Comparison of ENCODE assay signal across 8 cellular contexts in the genomic region with DNA sequence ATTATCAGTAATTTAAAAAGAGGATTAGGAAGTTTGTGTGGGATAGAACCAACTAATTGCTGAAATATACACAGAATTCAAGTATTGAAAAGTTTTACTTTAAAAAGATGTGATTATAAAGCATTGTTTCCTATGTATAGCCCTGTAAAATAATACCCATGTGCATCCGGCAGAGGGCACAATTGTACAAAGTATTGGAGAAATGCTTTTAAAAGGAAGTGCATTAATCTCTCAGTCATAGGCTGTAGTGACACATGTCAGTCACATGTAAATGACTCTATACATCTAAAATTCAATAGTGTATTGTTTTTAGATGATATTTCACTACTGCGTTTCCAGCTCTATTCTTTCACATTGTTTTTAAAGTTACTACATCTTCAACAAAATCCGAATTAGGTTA. TPM values are rescaled to one million over a fixed set of nuclear protein-coding genes. Genes with fewer than 3 reads are reported as not detected.
DNase-seq lines count a peak whose midpoint lies in the region; ATAC-seq and TF ChIP-seq lines count a peak whose summit lies in the region.

No MANE protein-coding gene starts in this region.

- no peak overlapping the region for H3K14ac ChIP-seq in H9 (ENCODE audit: insufficient read depth, low read length)

- no peak overlapping the region for H2BK120ac ChIP-seq in H9 (ENCODE audit: low read depth, low read length, poor library complexity, severe bottlenecking)

- H3K27ac ChIP-seq in H9 (ENCODE audit: insufficient read length, low read depth, low read length) (no peak overlapping the region), colonic mucosa (no peak overlapping the region)

- H2AK5ac ChIP-seq in H9 (ENCODE audit: insufficient read length, low read length) = no peak overlapping the region

- H3K4me1 Mint-ChIP-seq in H9 = no peaks in the 10 kb centered on the region

- H3K18ac ChIP-seq in H9 (ENCODE audit: insufficient read length, low read depth, low read length) = no peak overlapping the region

- H3K79me2 ChIP-seq in H9 (ENCODE audit: insufficient read depth, low read length) = no peaks in the 10 kb centered on the region

- DNase-seq in ELR (ENCODE audit: low read depth) = peak; percentile 52
- no peak for DNase-seq in H9
- DNase-seq in NCI-H1694 treated with DMSO at 0.1 percent for 48 hours (lab: John Stamatoyannopoulos, UW) = peak; percentile 12
- peak; percentile 69 for DNase-seq in colonic mucosa
- peak; percentile 74 for DNase-seq in midbrain (lab: John Stamatoyannopoulos, UW)
- DNase-seq in superior temporal gyrus (ENCODE audit: extremely low spot score) = peak; percentile 71

- no peaks in the 10 kb centered on the region for H3K79me1 ChIP-seq in H9 (ENCODE audit: insufficient read depth, low read depth, low read length, poor library complexity, severe bottlenecking)

- H3T11ph ChIP-seq in H9 (ENCODE audit: low read length) = no peak overlapping the region

- H2BK15ac ChIP-seq in H9 (ENCODE audit: low read depth, low read length) = no peak overlapping the region

- peaks cover 0 to 2% (median 0%) of the 10 kb centered on the region in 3 experiments; a peak in 1 of 7 replicates for H3K36me3 Mint-ChIP-seq in H9 (ENCODE audit: insufficient read depth in 1 of 3, low read depth in 3 of 3)

- H2BK5ac ChIP-seq in H9 (ENCODE audit: insufficient read length, low read length) = no peak overlapping the region

- no CpG with 5 or more reads among the region's 3 CpGs for WGBS in H9 (ENCODE audit: extremely low coverage, insufficient read length, low lambda C conversion rate)

- H3K4me1 ChIP-seq in H9 (ENCODE audit: insufficient read depth, low read length) (no peaks in the 10 kb centered on the region), colonic mucosa (no peaks in the 10 kb centered on the region)

- no peaks in the 10 kb centered on the region for H3K23me2 ChIP-seq in H9 (ENCODE audit: insufficient read length, low read depth, low read length, poor library complexity, severe bottlenecking)

- H4K5ac ChIP-seq in H9 (ENCODE audit: insufficient read length, low read depth, low read length) = no peak overlapping the region

- peaks cover 2% of the 10 kb centered on the region; the same call in 1 of the 2 replicates for H3K27me3 Mint-ChIP-seq in H9 (ENCODE audit: low read depth)

- no peak overlapping the region for H3K27ac Mint-ChIP-seq in H9

- H4K8ac ChIP-seq in H9 (replicated peaks; ENCODE audit: insufficient read length, low read depth, low read length) = no peak overlapping the region

- no peak overlapping the region for H2BK12ac ChIP-seq in H9 (ENCODE audit: insufficient read length, low read depth, low read length)

- no peaks in the 10 kb centered on the region for H3K36me3 ChIP-seq in colonic mucosa

- H3K4me2 ChIP-seq in H9 (ENCODE audit: insufficient read depth, insufficient read length, low read length) = no peak overlapping the region

- H3K56ac ChIP-seq in H9 (ENCODE audit: insufficient read length, low read depth, low read length) = no peak overlapping the region

- H3K9ac ChIP-seq in H9 (ENCODE audit: extremely low read depth, insufficient read length, low read length) = no peak overlapping the region
- H3K9ac ChIP-seq in colonic mucosa (ENCODE audit: low read depth in 2 of 2, low read length in 2 of 2) = no peak overlapping the region

- H3K23ac ChIP-seq in H9 (ENCODE audit: insufficient read length, low read depth, low read length) = no peak overlapping the region

- H4K91ac ChIP-seq in H9 (ENCODE audit: insufficient read length, low read depth, low read length) = no peak overlapping the region

- H3K4me3 ChIP-seq in colonic mucosa = no peak overlapping the region

- H4K20me1 ChIP-seq in H9 (ENCODE audit: control insufficient read depth, insufficient read depth, insufficient read length) = no peaks in the 10 kb centered on the region

- H2AFZ ChIP-seq in H9 (ENCODE audit: low read length) = no peak overlapping the region

- H2BK20ac ChIP-seq in H9 (ENCODE audit: low read depth, low read length, poor library complexity, severe bottlenecking) = no peak overlapping the region

- peak; percentile 79 to 81 for ATAC-seq in activated CD4-positive, CD25-positive, alpha-beta regulatory T cell treated with anti-CD3 and anti-CD28 coated beads, Interleukin-2, amount 50 U/mL, for 24 hours
- ATAC-seq in GM21619 (IDR thresholded peaks at IDR 0.05; ENCODE audit: unreplicated experiment) = no peak

- H3K9me3 ChIP-seq in H9 (ENCODE audit: control insufficient read depth, low read depth, low read length) (no peaks in the 10 kb centered on the region), colonic mucosa (no peaks in the 10 kb centered on the region)

- intact Hi-C loops in colonic mucosa (cut with DNase I) = loop anchor here (5.0 kb wide), 1 partner anchor 1103 kb away; no protein-coding TSS in a partner anchor

- peaks cover 17 to 27% of the 10 kb centered on the region in 2 experiments for H3K9me3 Mint-ChIP-seq in H9

- H3K4ac ChIP-seq in H9 (ENCODE audit: low read depth, low read length) = no peak overlapping the region

- H3K27me3 ChIP-seq in H9 (ENCODE audit: insufficient read depth, low read length) = no peaks in the 10 kb centered on the region
- no peaks in the 10 kb centered on the region for H3K27me3 ChIP-seq in colonic mucosa

- peak; percentile 76 for TF ChIP-seq CTCF in H9 (conservative IDR thresholded peaks at IDR 0.05)
- TF ChIP-seq CTCF in colonic mucosa (IDR thresholded peaks at IDR 0.05) = peak; percentile 85

- H3K4me3 Mint-ChIP-seq in H9 = no peak overlapping the region

RNA-seq across cellular contexts. Expression of a gene that starts 9.7 kb away (rescaled TPM):
- total RNA-seq in H9 (2021) = 14.8 and 14.9 TPM in 2 replicates
- total RNA-seq in colonic mucosa = 10 to 100 TPM; 16.4 to 20.9 TPM
